In the genomic region with DNA sequence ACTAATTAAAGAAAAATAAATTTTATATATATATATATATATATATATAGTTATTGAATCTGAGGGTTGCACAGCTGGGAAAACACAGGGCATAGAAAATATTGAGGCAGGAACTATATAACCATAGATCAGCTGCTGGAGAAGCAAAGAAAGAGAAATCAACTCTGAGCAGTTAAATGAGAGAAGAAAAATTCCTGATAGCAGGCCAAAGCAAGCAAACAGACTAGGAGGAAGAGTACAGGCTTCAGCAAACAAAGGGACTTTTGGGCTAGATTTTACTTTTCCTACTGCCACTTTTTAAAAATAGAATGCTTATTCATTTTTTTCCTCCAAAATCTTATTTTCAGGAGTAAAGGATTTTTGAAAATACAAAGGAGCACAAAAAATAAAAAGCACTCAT, we compare ENCODE assay signal across 27 cellular contexts.
A peak's percentile ranks its signal among the peaks of the same experiment; 100 is the strongest.
DNase-seq lines count a peak whose midpoint lies in the region; FAIRE-seq and TF ChIP-seq lines count a peak whose summit lies in the region.
"Had no signal": no experiment of that assay in that cellular context is flagged by ENCODE, and none has a peak within 500 bp of the region (broad histone marks: within the 10 kb centered on the region; RNA-seq: fewer than 3 reads in every experiment).

No MANE protein-coding gene starts in this region.

- H3K27me3 Mint-ChIP-seq in astrocyte (ENCODE audit: low read depth, unreplicated experiment): no peaks in the 10 kb centered on the region
- H3K27me3 Mint-ChIP-seq: activated B cell treated with CpG ODN at 0.5 μM for 24 hours; activated naive CD8-positive, alpha-beta T cell treated with anti-CD3 and anti-CD28 coated beads for 36 hours; dendritic cell treated with granulocyte-macrophage colony-stimulating factor and Interleukin-4, amounts not matched to agents 40 ng/mL and 50 ng/mL, for 4 days; stimulated activated naive CD8-positive, alpha-beta T cell treated with anti-CD3 and anti-CD28 coated beads, Interleukin-15, Interleukin-2, amounts not matched to agents 100 ng/mL and 50 ng/mL, for 24 hours had no signal

- H4K20me1 ChIP-seq in astrocyte (ENCODE audit: insufficient read depth, low read length): no peaks in the 10 kb centered on the region
- H4K20me1 ChIP-seq: BLaER1 had no signal

- H3K9ac ChIP-seq in astrocyte (ENCODE audit: low read length) (no peak overlapping the region), skeletal muscle satellite cell (ENCODE audit: low read depth, low read length) (peak overlapping the region; percentile 70)
- H3K9ac ChIP-seq: BLaER1, KMS-11 had no signal

- no peaks in the 10 kb centered on the region for H3K79me2 ChIP-seq in astrocyte (ENCODE audit: insufficient read depth, low read length)
- H3K79me2 ChIP-seq: hepatocyte had no signal

- peak; percentile 6 for DNase-seq in EL
- DNase-seq in astrocyte (ENCODE audit: low read depth): peak; percentile 40
- DNase-seq in fibroblast of the aortic adventitia (ENCODE audit: low read depth): peak; percentile 49
- DNase-seq in DMS153 treated with DMSO at 0.1 percent for 48 hours (lab: John Stamatoyannopoulos, UW; ENCODE audit: unreplicated experiment): no peak
- no peak for DNase-seq in ascending aorta (ENCODE audit: low spot score in 2 of 2)
- DNase-seq in lower leg skin (ENCODE audit: low spot score in 2 of 2): no peak
- DNase-seq: activated B cell treated with CpG ODN at 0.5 μM for 24 hours; activated CD4-positive, alpha-beta T cell treated with anti-CD3 and anti-CD28 coated beads, Interleukin-2, amount 50 U/mL, for 4 hours; activated CD8-positive, alpha-beta memory T cell treated with anti-CD3 and anti-CD28 coated beads, Interleukin-2, amount 50 U/mL, for 48 hours; activated naive CD8-positive, alpha-beta T cell treated with anti-CD3 and anti-CD28 coated beads for 36 hours; brain microvascular endothelial cell; Calu3; foreskin keratinocyte; HFFc6; immature natural killer cell; left ventricle myocardium superior; NCI-H2081; NCI-H510A treated with DMSO at 0.1 percent for 48 hours; stimulated activated CD4-positive, alpha-beta T cell treated with anti-CD3 and anti-CD28 coated beads, Interleukin-4, amount 100 ng/mL, for 4 hours had no signal

- H3K27me3 ChIP-seq in astrocyte (ENCODE audit: insufficient read depth, low read length) (no peaks in the 10 kb centered on the region), skeletal muscle satellite cell (ENCODE audit: control insufficient read depth, insufficient read depth, low read length) (no peaks in the 10 kb centered on the region), ascending aorta (no peaks in the 10 kb centered on the region)
- H3K27me3 ChIP-seq: BLaER1, brain microvascular endothelial cell, foreskin keratinocyte, hepatocyte, tibial nerve had no signal

- H3K4me1 Mint-ChIP-seq in astrocyte (ENCODE audit: low read depth, unreplicated experiment): no peaks in the 10 kb centered on the region
- H3K4me1 Mint-ChIP-seq: activated B cell treated with CpG ODN at 0.5 μM for 24 hours; activated naive CD8-positive, alpha-beta T cell treated with anti-CD3 and anti-CD28 coated beads for 36 hours; immature natural killer cell had no signal

- no peak overlapping the region for H3K27ac Mint-ChIP-seq in astrocyte (ENCODE audit: unreplicated experiment)
- H3K27ac Mint-ChIP-seq: activated B cell treated with CpG ODN at 0.5 μM for 24 hours; activated naive CD8-positive, alpha-beta T cell treated with anti-CD3 and anti-CD28 coated beads for 36 hours; dendritic cell treated with granulocyte-macrophage colony-stimulating factor and Interleukin-4, amounts not matched to agents 40 ng/mL and 50 ng/mL, for 4 days; HFFc6; immature natural killer cell; stimulated activated naive CD8-positive, alpha-beta T cell treated with anti-CD3 and anti-CD28 coated beads, Interleukin-15, Interleukin-2, amounts not matched to agents 100 ng/mL and 50 ng/mL, for 24 hours had no signal

- no peak overlapping the region for H3K4me2 ChIP-seq in astrocyte (ENCODE audit: low read length)
- H3K4me2 ChIP-seq in skeletal muscle satellite cell (ENCODE audit: low read length): peak overlapping the region; percentile 37
- H3K4me2 ChIP-seq: BLaER1, hepatocyte, KMS-11, smooth muscle cell had no signal

- no peaks in the 10 kb centered on the region for H3K36me3 Mint-ChIP-seq in astrocyte (ENCODE audit: low read depth, unreplicated experiment)
- H3K36me3 Mint-ChIP-seq: activated naive CD8-positive, alpha-beta T cell treated with anti-CD3 and anti-CD28 coated beads for 36 hours had no signal

- H3K4me3 ChIP-seq in astrocyte (ENCODE audit: insufficient read depth, low read depth, low read length) (no peak overlapping the region), fibroblast of the aortic adventitia (ENCODE audit: low read depth, low read length) (no peak overlapping the region), skeletal muscle satellite cell (ENCODE audit: low read length) (no peak overlapping the region), ascending aorta (no peak overlapping the region), lower leg skin (ENCODE audit: low read depth, poor library complexity, severe bottlenecking) (no peak overlapping the region)
- H3K4me3 ChIP-seq: BLaER1, hepatocyte, smooth muscle cell, tibial nerve had no signal

- FAIRE-seq in astrocyte (lab: Jason Lieb, UNC): no peak

- H3K36me3 ChIP-seq in astrocyte (ENCODE audit: insufficient read depth, low read length) (no peaks in the 10 kb centered on the region), skeletal muscle satellite cell (ENCODE audit: insufficient read depth, low read length) (no peaks in the 10 kb centered on the region), ascending aorta (no peaks in the 10 kb centered on the region)
- H3K36me3 ChIP-seq: BLaER1, brain microvascular endothelial cell, tibial nerve had no signal

- intact Hi-C loops in ascending aorta (cut with DNase I) (no loop called here), lower leg skin (cut with DNase I; ENCODE audit: low total_unique reads) (no loop called here)

- H3K4me3 Mint-ChIP-seq in astrocyte (ENCODE audit: unreplicated experiment): no peak overlapping the region
- H3K4me3 Mint-ChIP-seq: activated B cell treated with CpG ODN at 0.5 μM for 24 hours; activated naive CD8-positive, alpha-beta T cell treated with anti-CD3 and anti-CD28 coated beads for 36 hours; dendritic cell treated with granulocyte-macrophage colony-stimulating factor and Interleukin-4, amounts not matched to agents 40 ng/mL and 50 ng/mL, for 4 days; immature natural killer cell; stimulated activated naive CD8-positive, alpha-beta T cell treated with anti-CD3 and anti-CD28 coated beads, Interleukin-15, Interleukin-2, amounts not matched to agents 100 ng/mL and 50 ng/mL, for 24 hours had no signal

- H3K27ac ChIP-seq in astrocyte (ENCODE audit: low read depth, low read length): no peak overlapping the region
- H3K27ac ChIP-seq in ascending aorta: peak overlapping the region in 1 of 2 donors; percentile 11
- H3K27ac ChIP-seq: BLaER1, brain microvascular endothelial cell, foreskin keratinocyte, hepatocyte, KMS-11 had no signal

- no peaks in the 10 kb centered on the region for H3K4me1 ChIP-seq in astrocyte (ENCODE audit: insufficient read depth, low read length)
- H3K4me1 ChIP-seq in skeletal muscle satellite cell (ENCODE audit: control insufficient read depth, insufficient read depth, low read length): peaks cover 7% of the 10 kb centered on the region
- H3K4me1 ChIP-seq in ascending aorta: no peaks in the 10 kb centered on the region
- H3K4me1 ChIP-seq: BLaER1, foreskin keratinocyte, tibial nerve had no signal

- H3K9me3 ChIP-seq in astrocyte (ENCODE audit: insufficient read depth, low read depth, low read length) (peaks cover 3% of the 10 kb centered on the region), skeletal muscle satellite cell (replicated peaks; ENCODE audit: low read length) (no peaks in the 10 kb centered on the region), ascending aorta (peaks cover 6 to 31% of the 10 kb centered on the region in 2 donors)

- no peak overlapping the region for H2AFZ ChIP-seq in astrocyte (ENCODE audit: low read depth, low read length)
- H2AFZ ChIP-seq: hepatocyte had no signal

- TF ChIP-seq POLR2A in lower leg skin (IDR thresholded peaks at IDR 0.05): no peak

- H3K9me3 Mint-ChIP-seq in astrocyte (ENCODE audit: unreplicated experiment): peaks cover 13% of the 10 kb centered on the region

- TF ChIP-seq CTCF in astrocyte (IDR thresholded peaks at IDR 0.05; ENCODE audit: insufficient read depth, low read depth, low read length) (no peak), fibroblast of the aortic adventitia (IDR thresholded peaks at IDR 0.05; ENCODE audit: insufficient read depth, low read length) (no peak), ascending aorta (IDR thresholded peaks at IDR 0.05) (no peak), lower leg skin (IDR thresholded peaks at IDR 0.05) (no peak)

Comparison
In these comparisons a context has a peak if more than half of its experiments do, and no peak if none do; other contexts are left out.
1. DNase-seq: peak in EL (single experiment), astrocyte (single experiment) and fibroblast of the aortic adventitia (single experiment); none in DMS153 treated with DMSO at 0.1 percent for 48 hours (single experiment), ascending aorta (0 of 2) and lower leg skin (0 of 2).